Comparison of ENCODE assay signal across 40 cellular contexts in genomic region chr4:106471151-106471550, GRCh38.
"Had no signal": no experiment of that assay in that cellular context is flagged by ENCODE, and none has a peak within 500 bp of the region (broad histone marks: within the 10 kb centered on the region; RNA-seq: fewer than 3 reads in every experiment).

No MANE protein-coding gene starts in this region.

- H3K4me1 ChIP-seq: adrenal gland, ascending aorta, body of pancreas, breast epithelium had no signal

- H3K4me3 Mint-ChIP-seq: activated naive CD4-positive, alpha-beta T cell treated with anti-CD3 and anti-CD28 coated beads for 36 hours; activated naive CD4-positive, alpha-beta T cell treated with anti-CD3 and anti-CD28 coated beads, Interleukin-2, amount 10 ng/mL, durations not matched to agents 7 days and 5 days; activated naive CD4-positive, alpha-beta T cell treated with anti-CD3 and anti-CD28 coated beads, Interleukin-2, amount 50 U/mL, for 24 hours; activated naive CD8-positive, alpha-beta T cell; activated naive CD8-positive, alpha-beta T cell treated with anti-CD3 and anti-CD28 coated beads for 36 hours; activated naive CD8-positive, alpha-beta T cell treated with anti-CD3 and anti-CD28 coated beads, Interleukin-2, amount 10 ng/mL, durations not matched to agents 7 days and 5 days; activated naive CD8-positive, alpha-beta T cell treated with anti-CD3 and anti-CD28 coated beads, Interleukin-2, amount 50 U/mL, for 24 hours; activated T-cell treated with anti-CD3 and anti-CD28 coated beads, Interleukin-2, amount 50 U/mL, for 24 hours; activated T-cell treated with anti-CD3 and anti-CD28 coated beads, Interleukin-2, amount 50 U/mL, for 4 hours; activated T-cell treated with anti-CD3 and anti-CD28 coated beads, Interleukin-2, amount 50 U/mL, for 72 hours; activated T-helper 1 cell treated with anti-CD3 and anti-CD28 coated beads, Interleukin-12 subunit alpha, Interleukin-12 subunit beta, Interleukin-2, Interleukin-4 antibody, amounts not matched to agents 30 ng/mL and 10 ng/mL and 1 ng/mL, durations not matched to agents 14 hours and 24 hours and 36 hours; activated T-helper 17 cell treated with anti-CD3 and anti-CD28 coated beads, Interleukin-2, amount 50 U/mL, for 72 hours; brain; central memory CD8-positive, alpha-beta T cell had no signal

- FAIRE-seq: astrocyte had no signal

- H3K36me3 ChIP-seq: adrenal gland, ascending aorta, brain microvascular endothelial cell, breast epithelium, cardiac muscle cell had no signal

- DNase-seq: activated effector memory CD4-positive, alpha-beta T cell treated with anti-CD3 and anti-CD28 coated beads, Interleukin-2, amount 50 U/mL, for 16 hours; activated effector memory CD4-positive, alpha-beta T cell treated with Interleukin-2 at 50 U/mL for 16 hours; activated gamma-delta T cell; activated gamma-delta T cell treated with Interleukin-2 at 50 U/mL for 16 hours; activated naive CD4-positive, alpha-beta T cell; activated naive CD4-positive, alpha-beta T cell treated with anti-CD3 and anti-CD28 coated beads for 36 hours; activated naive CD4-positive, alpha-beta T cell treated with anti-CD3 and anti-CD28 coated beads, Interleukin-2, amount 10 ng/mL, durations not matched to agents 7 days and 5 days; activated naive CD4-positive, alpha-beta T cell treated with anti-CD3 and anti-CD28 coated beads, Interleukin-2, amount 50 U/mL, for 16 hours; activated naive CD4-positive, alpha-beta T cell treated with Interleukin-2 at 50 U/mL for 16 hours; activated naive CD8-positive, alpha-beta T cell treated with anti-CD3 and anti-CD28 coated beads for 36 hours; activated naive CD8-positive, alpha-beta T cell treated with anti-CD3 and anti-CD28 coated beads, Interleukin-2, amount 10 ng/mL, durations not matched to agents 7 days and 5 days; activated naive CD8-positive, alpha-beta T cell treated with anti-CD3 and anti-CD28 coated beads, Interleukin-2, amount 50 U/mL, for 24 hours; activated T-cell treated with anti-CD3 and anti-CD28 coated beads for 4 hours; activated T-cell treated with anti-CD3 and anti-CD28 coated beads, Interleukin-2, amount 50 U/mL, for 1 hour; activated T-cell treated with anti-CD3 and anti-CD28 coated beads, Interleukin-2, amount 50 U/mL, for 24 hours; activated T-cell treated with anti-CD3 and anti-CD28 coated beads, Interleukin-2, amount 50 U/mL, for 4 hours; activated T-cell treated with anti-CD3 and anti-CD28 coated beads, Interleukin-2, amount 50 U/mL, for 48 hours; activated T-cell treated with anti-CD3 and anti-CD28 coated beads, Interleukin-2, amount 50 U/mL, for 72 hours; adrenal gland; amniotic stem cell; amygdala; anterior cingulate cortex; aorta; body of pancreas; brain microvascular endothelial cell; caudate nucleus; central memory CD4-positive, alpha-beta T cell; cerebellar nuclear complex had no signal

- H3K36me3 Mint-ChIP-seq: activated naive CD4-positive, alpha-beta T cell treated with anti-CD3 and anti-CD28 coated beads, Interleukin-2, amount 10 ng/mL, durations not matched to agents 7 days and 5 days; activated naive CD4-positive, alpha-beta T cell treated with anti-CD3 and anti-CD28 coated beads, Interleukin-2, amount 50 U/mL, for 24 hours; activated naive CD8-positive, alpha-beta T cell; activated naive CD8-positive, alpha-beta T cell treated with anti-CD3 and anti-CD28 coated beads for 36 hours; activated naive CD8-positive, alpha-beta T cell treated with anti-CD3 and anti-CD28 coated beads, Interleukin-2, amount 10 ng/mL, durations not matched to agents 7 days and 5 days; brain had no signal

- H3K27ac Mint-ChIP-seq: activated naive CD4-positive, alpha-beta T cell treated with anti-CD3 and anti-CD28 coated beads for 36 hours; activated naive CD4-positive, alpha-beta T cell treated with anti-CD3 and anti-CD28 coated beads, Interleukin-2, amount 10 ng/mL, durations not matched to agents 7 days and 5 days; activated naive CD4-positive, alpha-beta T cell treated with anti-CD3 and anti-CD28 coated beads, Interleukin-2, amount 50 U/mL, for 24 hours; activated naive CD4-positive, alpha-beta T cell treated with anti-CD3 and anti-CD28 coated beads, Interleukin-2, amount 50 U/mL, for 72 hours; activated naive CD8-positive, alpha-beta T cell; activated naive CD8-positive, alpha-beta T cell treated with anti-CD3 and anti-CD28 coated beads for 36 hours; activated naive CD8-positive, alpha-beta T cell treated with anti-CD3 and anti-CD28 coated beads, Interleukin-2, amount 10 ng/mL, durations not matched to agents 7 days and 5 days; activated naive CD8-positive, alpha-beta T cell treated with anti-CD3 and anti-CD28 coated beads, Interleukin-2, amount 50 U/mL, for 24 hours; activated T-cell treated with anti-CD3 and anti-CD28 coated beads, Interleukin-2, amount 50 U/mL, for 24 hours; activated T-cell treated with anti-CD3 and anti-CD28 coated beads, Interleukin-2, amount 50 U/mL, for 72 hours; activated T-helper 1 cell treated with anti-CD3 and anti-CD28 coated beads, Interleukin-12 subunit alpha, Interleukin-12 subunit beta, Interleukin-2, Interleukin-4 antibody, amounts not matched to agents 30 ng/mL and 10 ng/mL and 1 ng/mL, durations not matched to agents 14 hours and 24 hours and 36 hours; activated T-helper 17 cell treated with anti-CD3 and anti-CD28 coated beads, Interleukin-2, amount 50 U/mL, for 72 hours; activated T-helper 2 cell treated with anti-CD3 and anti-CD28 coated beads, Interferon-gamma antibody, Interleukin-2, Interleukin-4, amounts not matched to agents 10 μg/mL and 5 μg/mL and 100 μg/mL, durations not matched to agents 14 hours and 24 hours and 36 hours; brain had no signal

- H3K9me3 ChIP-seq: adrenal gland, ascending aorta, body of pancreas, breast epithelium had no signal

- H3K27me3 Mint-ChIP-seq: activated naive CD4-positive, alpha-beta T cell treated with anti-CD3 and anti-CD28 coated beads, Interleukin-2, amount 10 ng/mL, durations not matched to agents 7 days and 5 days; activated naive CD8-positive, alpha-beta T cell treated with anti-CD3 and anti-CD28 coated beads, Interleukin-2, amount 10 ng/mL, durations not matched to agents 7 days and 5 days; activated T-cell treated with anti-CD3 and anti-CD28 coated beads, Interleukin-2, amount 50 U/mL, for 24 hours had no signal

- H3K27ac ChIP-seq: adrenal gland, ascending aorta, body of pancreas, brain microvascular endothelial cell, breast epithelium, cardiac muscle cell had no signal

- H3K27me3 ChIP-seq: adrenal gland, ascending aorta, body of pancreas, brain microvascular endothelial cell, breast epithelium, cardiac muscle cell had no signal

- H3K9me3 Mint-ChIP-seq: activated naive CD4-positive, alpha-beta T cell treated with anti-CD3 and anti-CD28 coated beads for 36 hours; activated naive CD4-positive, alpha-beta T cell treated with anti-CD3 and anti-CD28 coated beads, Interleukin-2, amount 50 U/mL, for 24 hours; activated naive CD8-positive, alpha-beta T cell treated with anti-CD3 and anti-CD28 coated beads for 36 hours; activated naive CD8-positive, alpha-beta T cell treated with anti-CD3 and anti-CD28 coated beads, Interleukin-2, amount 10 ng/mL, durations not matched to agents 7 days and 5 days; activated T-cell treated with anti-CD3 and anti-CD28 coated beads, Interleukin-2, amount 50 U/mL, for 24 hours; activated T-cell treated with anti-CD3 and anti-CD28 coated beads, Interleukin-2, amount 50 U/mL, for 4 hours; activated T-helper 1 cell treated with anti-CD3 and anti-CD28 coated beads, Interleukin-12 subunit alpha, Interleukin-12 subunit beta, Interleukin-2, Interleukin-4 antibody, amounts not matched to agents 30 ng/mL and 10 ng/mL and 1 ng/mL, durations not matched to agents 14 hours and 24 hours and 36 hours; activated T-helper 2 cell treated with anti-CD3 and anti-CD28 coated beads, Interferon-gamma antibody, Interleukin-2, Interleukin-4, amounts not matched to agents 10 μg/mL and 5 μg/mL and 100 μg/mL, durations not matched to agents 14 hours and 24 hours and 36 hours had no signal

- H3K4me3 ChIP-seq: adrenal gland, ascending aorta, body of pancreas, breast epithelium, cardiac muscle cell had no signal

- ATAC-seq: activated naive CD4-positive, alpha-beta T cell treated with anti-CD3 and anti-CD28 coated beads, Interleukin-2, amount 50 U/mL, for 72 hours; activated naive CD8-positive, alpha-beta T cell treated with anti-CD3 and anti-CD28 coated beads, Interleukin-2, amount 50 U/mL, for 24 hours; activated T-cell treated with anti-CD3 and anti-CD28 coated beads, Interleukin-2, amount 50 U/mL, for 4 hours; activated T-cell treated with anti-CD3 and anti-CD28 coated beads, Interleukin-2, amount 50 U/mL, for 72 hours; activated T-helper 17 cell treated with anti-CD3 and anti-CD28 coated beads, Interleukin-2, amount 50 U/mL, for 72 hours; body of pancreas had no signal

- H3K4me1 Mint-ChIP-seq: activated naive CD4-positive, alpha-beta T cell treated with anti-CD3 and anti-CD28 coated beads, Interleukin-2, amount 10 ng/mL, durations not matched to agents 7 days and 5 days; activated naive CD4-positive, alpha-beta T cell treated with anti-CD3 and anti-CD28 coated beads, Interleukin-2, amount 50 U/mL, for 24 hours; activated naive CD8-positive, alpha-beta T cell treated with anti-CD3 and anti-CD28 coated beads for 36 hours; activated naive CD8-positive, alpha-beta T cell treated with anti-CD3 and anti-CD28 coated beads, Interleukin-2, amount 10 ng/mL, durations not matched to agents 7 days and 5 days; activated naive CD8-positive, alpha-beta T cell treated with anti-CD3 and anti-CD28 coated beads, Interleukin-2, amount 50 U/mL, for 24 hours; activated T-helper 17 cell treated with anti-CD3 and anti-CD28 coated beads, Interleukin-2, amount 50 U/mL, for 72 hours; brain; central memory CD8-positive, alpha-beta T cell had no signal
